Comparison of ENCODE assay signal across 8 cellular contexts in genomic region chr10:31603245-31604087, GRCh38.
DNase-seq lines count a peak whose midpoint lies in the region; ATAC-seq and TF ChIP-seq lines count a peak whose summit lies in the region.

No MANE protein-coding gene starts in this region.

- H3K36me3 Mint-ChIP-seq in natural killer cell = no peaks in the 10 kb centered on the region
- no peaks in the 10 kb centered on the region for H3K36me3 Mint-ChIP-seq in stimulated activated naive B cell treated with anti-CD40 and anti-IgM and Interleukin-4, amounts not matched to agents 10 μg/mL and 1 μg/mL and 100 μg/mL, for 72 hours

- peak overlapping the region in 1 of 2 donors; percentile 47 for H3K27ac Mint-ChIP-seq in natural killer cell
- H3K27ac Mint-ChIP-seq in stimulated activated naive B cell treated with anti-CD40 and anti-IgM and Interleukin-4, amounts not matched to agents 10 μg/mL and 1 μg/mL and 100 μg/mL, for 72 hours = no peak overlapping the region

- peak overlapping the region; percentile 87 for H3K4me3 Mint-ChIP-seq in natural killer cell
- H3K4me3 Mint-ChIP-seq in stimulated activated naive B cell treated with anti-CD40 and anti-IgM and Interleukin-4, amounts not matched to agents 10 μg/mL and 1 μg/mL and 100 μg/mL, for 72 hours = peak overlapping the region; percentile 85 to 86

- no peaks in the 10 kb centered on the region for H3K36me3 ChIP-seq in IMR-90 (ENCODE audit: control insufficient read depth, insufficient read depth, low read length)
- H3K36me3 ChIP-seq in Peyer's patch = no peaks in the 10 kb centered on the region

- peak overlapping the region; percentile 61; the same call in 1 of the 3 replicates for H2BK15ac ChIP-seq in IMR-90 (ENCODE audit: low read depth, low read length)

- H3K14ac ChIP-seq in IMR-90 (replicated peaks; ENCODE audit: low read depth, low read length) = peak overlapping the region; percentile 42

- H2BK5ac ChIP-seq in IMR-90 (ENCODE audit: low read depth, low read length, poor library complexity, severe bottlenecking) = peak overlapping the region; percentile 8

- H2BK20ac ChIP-seq in IMR-90 (ENCODE audit: low read depth, low read length) = 0 out of 2 replicates have a peak overlapping the region, but pooled peaks have one; percentile 4

- no peaks in the 10 kb centered on the region; a peak in 1 of 4 replicates for H3K79me1 ChIP-seq in IMR-90 (ENCODE audit: low read depth in 1 of 2, low read length in 2 of 2)

- H3K27me3 ChIP-seq in IMR-90 (ENCODE audit: control insufficient read depth, insufficient read depth, low read length) = no peaks in the 10 kb centered on the region
- H3K27me3 ChIP-seq in Peyer's patch = no peaks in the 10 kb centered on the region

- peak; percentile 98 for ATAC-seq in GM21576 (IDR thresholded peaks at IDR 0.05; ENCODE audit: unreplicated experiment)
- ATAC-seq in IMR-90 (ENCODE audit: low read depth) = peak; percentile 98
- ATAC-seq in natural killer cell = peak; percentile 90 to 92 (median 90)
- ATAC-seq in stimulated activated naive B cell treated with anti-CD40 and anti-IgM and Interleukin-4, amounts not matched to agents 10 μg/mL and 1 μg/mL and 100 μg/mL, for 72 hours (replicated peaks) = peak; percentile 95 to 98

- 13% methylated on average over 12 of the region's 67 CpGs; no CpG with 5 or more reads in 1 of the 2 experiments for WGBS in IMR-90 (ENCODE audit: extremely low coverage in 2 of 2, insufficient read length in 1 of 2), 2 experiments

- H2BK120ac ChIP-seq in IMR-90 (ENCODE audit: low read depth, low read length) = peak overlapping the region; percentile 64

- H3K56ac ChIP-seq in IMR-90 (ENCODE audit: extremely low read depth, insufficient read depth, low read length) = peak overlapping the region; percentile 50; the same call in 1 of the 2 replicates

- H3K9me1 ChIP-seq in IMR-90 (ENCODE audit: insufficient read depth, low read length) = 0 out of 2 replicates have a peak, but pooled peaks cover 2% of the 10 kb centered on the region

- peak overlapping the region; percentile 50 for H3K27ac ChIP-seq in IMR-90 (ENCODE audit: insufficient read depth, low read length)
- H3K27ac ChIP-seq in Peyer's patch = peak overlapping the region; percentile 45 to 87 (median 72)

- peaks cover 0 to 4% of the 10 kb centered on the region in 2 donors for H3K27me3 Mint-ChIP-seq in natural killer cell (ENCODE audit: low read depth in 2 of 2)
- H3K27me3 Mint-ChIP-seq in stimulated activated naive B cell treated with anti-CD40 and anti-IgM and Interleukin-4, amounts not matched to agents 10 μg/mL and 1 μg/mL and 100 μg/mL, for 72 hours = no peaks in the 10 kb centered on the region

- peak overlapping the region; percentile 89 for H3K4me2 ChIP-seq in IMR-90 (ENCODE audit: low read depth, low read length)

- H3K4me1 ChIP-seq in IMR-90 (ENCODE audit: control insufficient read depth, insufficient read depth, low read length) (peaks cover 7% of the 10 kb centered on the region), Peyer's patch (peaks cover 0 to 11% (median 0%) of the 10 kb centered on the region in 4 donors)

- peak overlapping the region; percentile 57 for H4K5ac ChIP-seq in IMR-90 (ENCODE audit: low read depth, low read length)

- H2AK5ac ChIP-seq in IMR-90 (ENCODE audit: low read depth, low read length) = peak overlapping the region; percentile 67; the same call in 1 of the 2 replicates

- peak overlapping the region; percentile 66 for H4K91ac ChIP-seq in IMR-90 (ENCODE audit: insufficient read depth, low read depth, low read length)

- POLR2A ChIA-PET in IMR-90 (lab: Charles Lee; ENCODE audit: unreplicated experiment) = interaction anchor here (0.6 kb wide), 1 partner anchor 168 kb away, joined by 3 read pairs; no protein-coding TSS in a partner anchor

- TF ChIP-seq POLR2A in IMR-90 (IDR thresholded peaks at IDR 0.05; ENCODE audit: low read depth, low read length) (no peak), Peyer's patch (IDR thresholded peaks at IDR 0.05) (peak in 1 of 2 donors; percentile 14)

- TF ChIP-seq CTCF in IMR-90 (conservative IDR thresholded peaks at IDR 0.05; ENCODE audit: low read depth, low read length) (no peak), Peyer's patch (IDR thresholded peaks at IDR 0.05) (no peak), fibroblast of pulmonary artery (IDR thresholded peaks at IDR 0.05; ENCODE audit: low read length, missing control alignments) (no peak), natural killer cell (IDR thresholded peaks at IDR 0.05) (no peak)

- peak overlapping the region; percentile 72 for H3K9ac ChIP-seq in IMR-90 (ENCODE audit: low read depth, low read length)

- CTCF ChIA-PET in IMR-90 (lab: Yijun Ruan, JAX) = no interaction called here

- BruUV-seq in IMR-90 (replicated peaks; lab: Mats Ljungman, UMichigan) = no TSS peak

- H3K4ac ChIP-seq in IMR-90 (ENCODE audit: low read depth, low read length) = peak overlapping the region; percentile 59

- TF ChIP-seq RAD21 in IMR-90 (IDR thresholded peaks at IDR 0.05; ENCODE audit: low read length) = no peak

- H3K23ac ChIP-seq in IMR-90 (ENCODE audit: low read depth, low read length) = peak overlapping the region; percentile 69

- no peaks in the 10 kb centered on the region for H4K20me1 ChIP-seq in IMR-90 (ENCODE audit: insufficient read depth, low read length)

- H3K9me3 ChIP-seq in IMR-90 (ENCODE audit: control insufficient read depth, insufficient read depth, low read length) (no peaks in the 10 kb centered on the region), Peyer's patch (peaks cover 0 to 5% (median 0%) of the 10 kb centered on the region in 4 donors)

- H4K8ac ChIP-seq in IMR-90 (ENCODE audit: low read depth in 2 of 2, low read length in 2 of 2) = peak overlapping the region; percentile 60 to 86; a peak in 3 of 4 replicates

- in situ Hi-C loops in IMR-90 (cut with MboI; ENCODE audit: low sequenced_read_pairs) = no loop called here

- peak; percentile 98 for DNase-seq in DMS 273 (lab: John Stamatoyannopoulos, UW; ENCODE audit: unreplicated experiment)
- peak; percentile 83 for DNase-seq in IMR-90
- DNase-seq in Peyer's patch = peak; percentile 63 to 93 (median 86)
- peak; percentile 35 for DNase-seq in activated effector memory CD4-positive, alpha-beta T cell treated with Interleukin-2 at 50 U/mL for 16 hours
- peak; percentile 91 for DNase-seq in fibroblast of pulmonary artery (ENCODE audit: low read depth)
- DNase-seq in natural killer cell = peak; percentile 53
- DNase-seq in stimulated activated naive B cell treated with anti-CD40 and anti-IgM and Interleukin-4, amounts not matched to agents 10 μg/mL and 1 μg/mL and 100 μg/mL, for 72 hours = peak; percentile 87

- intact Hi-C loops in IMR-90 (cut with micrococcal nuclease) (no loop called here), natural killer cell (cut with micrococcal nuclease) (no loop called here)

- no peaks in the 10 kb centered on the region for H3K9me3 Mint-ChIP-seq in natural killer cell
- peaks cover 0 to 4% of the 10 kb centered on the region in 2 donors for H3K9me3 Mint-ChIP-seq in stimulated activated naive B cell treated with anti-CD40 and anti-IgM and Interleukin-4, amounts not matched to agents 10 μg/mL and 1 μg/mL and 100 μg/mL, for 72 hours

- peak overlapping the region; percentile 44 for H3K18ac ChIP-seq in IMR-90 (ENCODE audit: low read depth, low read length)

- H3K4me1 Mint-ChIP-seq in natural killer cell = peaks cover 5% of the 10 kb centered on the region in 2 donors
- H3K4me1 Mint-ChIP-seq in stimulated activated naive B cell treated with anti-CD40 and anti-IgM and Interleukin-4, amounts not matched to agents 10 μg/mL and 1 μg/mL and 100 μg/mL, for 72 hours = peaks cover 14 to 21% of the 10 kb centered on the region in 2 donors

- H3K4me3 ChIP-seq in IMR-90 (ENCODE audit: insufficient read depth, low read depth, low read length) (peak overlapping the region; percentile 66), Peyer's patch (peak overlapping the region; percentile 28 to 70 (median 53)), fibroblast of pulmonary artery (replicated peaks; ENCODE audit: low read depth, low read length) (peak overlapping the region; percentile 74)

- dilution Hi-C loops in IMR-90 (cut with HindIII; ENCODE audit: low sequenced_read_pairs, unreplicated experiment) = no loop called here

- H2AK9ac ChIP-seq in IMR-90 (replicated peaks; ENCODE audit: low read depth, low read length, poor library complexity) = peak overlapping the region; percentile 83

- H2AFZ ChIP-seq in IMR-90 (replicated peaks; ENCODE audit: low read length, poor library complexity) = peak overlapping the region; percentile 97

TF ChIP-seq in IMR-90, 13 proteins besides CTCF, POLR2A, EP300 and RAD21:
- no peak for TF ChIP-seq RCOR1 (IDR thresholded peaks at IDR 0.05; ENCODE audit: insufficient replicate concordance, low read length)
- peak; percentile 62; the same call in 1 of the 2 replicates for TF ChIP-seq MAZ (IDR thresholded peaks at IDR 0.05; ENCODE audit: borderline replicate concordance, low read depth, low read length)

Comparison
In these comparisons a context has a peak if more than half of its experiments do, and no peak if none do; other contexts are left out.
1. Peak in every context shown above with its lines: DNase-seq, ATAC-seq, H3K4me3 ChIP-seq and H3K27ac ChIP-seq.
2. DNase-seq: peak in every context shown above with its lines; median percentile 98 in DMS 273; 91 in fibroblast of pulmonary artery; 87 in stimulated activated naive B cell treated with anti-CD40 and anti-IgM and Interleukin-4, amounts not matched to agents 10 μg/mL and 1 μg/mL and 100 μg/mL, for 72 hours; 86 in Peyer's patch; 83 in IMR-90; 53 in natural killer cell; 35 in activated effector memory CD4-positive, alpha-beta T cell treated with Interleukin-2 at 50 U/mL for 16 hours.